Comparison of ENCODE assay signal across 18 cellular contexts in the genomic region with DNA sequence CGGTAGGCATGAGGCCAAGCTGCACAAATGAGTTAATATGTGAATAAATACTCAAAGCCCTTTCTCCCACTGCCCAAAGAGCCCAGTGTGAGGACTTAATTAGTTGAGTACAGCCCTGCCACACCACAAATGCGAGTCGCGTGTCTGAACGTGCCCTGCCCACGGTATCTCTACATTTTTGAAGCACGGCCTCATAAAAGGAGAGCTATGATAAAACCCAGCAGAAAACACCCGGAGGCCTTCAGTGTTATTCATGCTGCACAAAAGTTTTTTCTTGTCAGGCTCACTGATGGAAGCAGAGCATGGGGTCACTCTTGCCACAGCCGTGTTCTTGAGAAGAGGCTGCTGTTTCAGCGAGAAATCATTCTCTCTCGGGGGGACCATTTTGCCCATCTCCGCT.
DNase-seq lines count a peak whose midpoint lies in the region; ATAC-seq and TF ChIP-seq lines count a peak whose summit lies in the region.
"Had no signal": no experiment of that assay in that cellular context is flagged by ENCODE, and none has a peak within 500 bp of the region (broad histone marks: within the 10 kb centered on the region; RNA-seq: fewer than 3 reads in every experiment).

No MANE protein-coding gene starts in this region.

- H3K4me3 Mint-ChIP-seq in brain, result peak overlapping the region in 1 of 5 experiments; percentile 15
- H3K4me3 Mint-ChIP-seq: activated B cell treated with CpG ODN at 0.5 μM for 24 hours; CD4-positive, alpha-beta T cell; nephron; stimulated activated naive CD8-positive, alpha-beta T cell treated with anti-CD3 and anti-CD28 coated beads, Interleukin-15, Interleukin-2, amounts not matched to agents 100 ng/mL and 50 ng/mL, for 24 hours had no signal

- DNase-seq in NCI-H1417 (lab: John Stamatoyannopoulos, UW) (peak; percentile 40 to 67 (median 43)), NCI-H1417 treated with DMSO at 0.1 percent for 48 hours (lab: John Stamatoyannopoulos, UW) (no peak), M059J (ENCODE audit: low read depth) (peak; percentile 17), kidney tubule cell (ENCODE audit: low spot score) (peak; percentile 18), hippocampal formation (lab: John Stamatoyannopoulos, UW) (no peak), NCI-H526 treated with DMSO at 0.1 percent for 48 hours (lab: John Stamatoyannopoulos, UW) (no peak)
- DNase-seq: activated B cell treated with CpG ODN at 0.5 μM for 24 hours; activated effector memory CD4-positive, alpha-beta T cell treated with anti-CD3 and anti-CD28 coated beads, Interleukin-2, amount 50 U/mL, for 16 hours; CD4-positive, alpha-beta T cell; colonic mucosa; mesendoderm; NCI-H2081; T-helper 1 cell; uterus had no signal

- peak overlapping the region; percentile 53 to 93 (median 75) for H3K27ac Mint-ChIP-seq in brain
- H3K27ac Mint-ChIP-seq: activated B cell treated with CpG ODN at 0.5 μM for 24 hours; CD4-positive, alpha-beta T cell; nephron; stimulated activated naive CD8-positive, alpha-beta T cell treated with anti-CD3 and anti-CD28 coated beads, Interleukin-15, Interleukin-2, amounts not matched to agents 100 ng/mL and 50 ng/mL, for 24 hours had no signal

- no peaks in the 10 kb centered on the region for H3K36me3 Mint-ChIP-seq in brain

- no peaks in the 10 kb centered on the region for H3K9me3 Mint-ChIP-seq in brain
- H3K9me3 Mint-ChIP-seq: activated B cell treated with CpG ODN at 0.5 μM for 24 hours; CD4-positive, alpha-beta T cell; nephron; stimulated activated naive CD8-positive, alpha-beta T cell treated with anti-CD3 and anti-CD28 coated beads, Interleukin-15, Interleukin-2, amounts not matched to agents 100 ng/mL and 50 ng/mL, for 24 hours had no signal

- no peak for ATAC-seq in GM19351 (IDR thresholded peaks at IDR 0.05; ENCODE audit: unreplicated experiment)

- peaks cover 81% of the 10 kb centered on the region for H3K4me1 Mint-ChIP-seq in brain
- H3K4me1 Mint-ChIP-seq: activated B cell treated with CpG ODN at 0.5 μM for 24 hours had no signal

- TF ChIP-seq CTCF in brain (conservative IDR thresholded peaks at IDR 0.05), result no peak

- peaks cover 9% of the 10 kb centered on the region for H3K27me3 Mint-ChIP-seq in brain

Comparison
In these comparisons a context has a peak if more than half of its experiments do, and no peak if none do; other contexts are left out.
1. DNase-seq: peak in NCI-H1417 (3 of 3), M059J (single experiment) and kidney tubule cell (single experiment); none in NCI-H1417 treated with DMSO at 0.1 percent for 48 hours (single experiment), hippocampal formation (0 of 2) and NCI-H526 treated with DMSO at 0.1 percent for 48 hours (single experiment).